ENCODE assay signal across 8 cellular contexts in the genomic region with DNA sequence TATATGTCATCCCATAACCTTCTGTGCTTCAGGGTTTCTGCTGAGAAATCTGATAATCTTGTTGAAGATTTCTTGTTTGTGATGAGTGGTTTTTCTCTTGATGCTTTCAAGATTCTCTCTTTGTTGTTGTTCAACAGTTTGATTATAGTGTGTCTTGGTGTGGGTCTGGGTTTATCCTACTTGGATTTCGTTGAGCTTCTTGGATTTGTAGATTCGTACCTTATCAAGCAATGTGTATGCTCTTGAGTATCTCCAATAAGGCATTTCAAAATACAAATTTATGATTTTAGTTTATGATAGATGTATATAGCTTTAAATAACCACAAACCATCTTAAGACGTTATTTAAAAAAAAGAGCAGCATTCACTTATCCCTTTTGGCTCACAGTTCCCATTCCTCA.
"Had no signal": no experiment of that assay in that cellular context is flagged by ENCODE, and none has a peak within 500 bp of the region (broad histone marks: within the 10 kb centered on the region; RNA-seq: fewer than 3 reads in every experiment).

No MANE protein-coding gene starts in this region.

- FAIRE-seq: HTR-8/SVneo, K562 had no signal

- DNase-seq: GM23248, GOT3, H7, IMR-90, KG1 had no signal

- H3K27ac ChIP-seq: GM23248 had no signal

- H3K4me3 ChIP-seq: GM23248, HAP-1, K562 had no signal
